ENCODE assay signal across 9 cellular contexts in genomic region chr17:78137392-78138203, GRCh38. TPM values are rescaled to one million over a fixed set of nuclear protein-coding genes. Genes with fewer than 3 reads are reported as not detected.
DNase-seq lines count a peak whose midpoint lies in the region; ATAC-seq and TF ChIP-seq lines count a peak whose summit lies in the region.
"Had no signal": no experiment of that assay in that cellular context is flagged by ENCODE, and none has a peak within 500 bp of the region (broad histone marks: within the 10 kb centered on the region; RNA-seq: fewer than 3 reads in every experiment).

No MANE protein-coding gene starts in this region.

- H3K4me3 Mint-ChIP-seq in activated CD4-positive, alpha-beta memory T cell treated with anti-CD3 and anti-CD28 coated beads for 36 hours: no peak overlapping the region

- DNase-seq in AG09319 (ENCODE audit: extremely low read depth, low read depth) (no peak), HFF-Myc (ENCODE audit: extremely low read depth, low read depth) (no peak), left ventricle myocardium superior (peak; percentile 34), NCI-H2227 treated with DMSO at 0.1 percent for 48 hours (lab: John Stamatoyannopoulos, UW) (no peak), gastrocnemius medialis (no peak)
- DNase-seq in activated CD4-positive, alpha-beta memory T cell treated with anti-CD3 and anti-CD28 coated beads for 36 hours: peak; percentile 64

- no peaks in the 10 kb centered on the region for H3K9me3 Mint-ChIP-seq in activated CD4-positive, alpha-beta memory T cell treated with anti-CD3 and anti-CD28 coated beads for 36 hours

- no peak overlapping the region for H3K4me3 ChIP-seq in HFF-Myc (replicated peaks; ENCODE audit: low read depth, low read length)
- H3K4me3 ChIP-seq in gastrocnemius medialis: no peak overlapping the region

- H3K9me3 ChIP-seq in gastrocnemius medialis: no peaks in the 10 kb centered on the region

- no peak for TF ChIP-seq POLR2A in gastrocnemius medialis (IDR thresholded peaks at IDR 0.05)

- no peaks in the 10 kb centered on the region for H3K36me3 ChIP-seq in gastrocnemius medialis

- H3K27ac ChIP-seq in gastrocnemius medialis: no peak overlapping the region

- peaks cover 70% of the 10 kb centered on the region for H3K36me3 Mint-ChIP-seq in activated CD4-positive, alpha-beta memory T cell treated with anti-CD3 and anti-CD28 coated beads for 36 hours

- POLR2A ChIA-PET in activated CD4-positive, alpha-beta memory T cell treated with anti-CD3 and anti-CD28 coated beads for 36 hours (lab: Charles Lee): interaction anchor here (1.5 to 1.8 kb wide), 2 partner anchors 12 to 39 kb away, joined by 5 read pairs; no protein-coding TSS in a partner anchor

- H3K4me1 Mint-ChIP-seq in activated CD4-positive, alpha-beta memory T cell treated with anti-CD3 and anti-CD28 coated beads for 36 hours (ENCODE audit: low read depth): peaks cover 75% of the 10 kb centered on the region

- TF ChIP-seq CTCF in AG09319 (IDR thresholded peaks at IDR 0.05; ENCODE audit: low read depth, low read length) (peak; percentile 19), HFF-Myc (IDR thresholded peaks at IDR 0.05; ENCODE audit: low read depth, low read length, missing control alignments) (peak; percentile 62), gastrocnemius medialis (IDR thresholded peaks at IDR 0.05 in 4 of 5, conservative IDR thresholded peaks at IDR 0.05 in 1 of 5) (peak in 1 of 5 experiments; percentile 13)

- intact Hi-C loops in activated CD4-positive, alpha-beta memory T cell treated with anti-CD3 and anti-CD28 coated beads for 36 hours (cut with micrococcal nuclease): no loop called here
- intact Hi-C loops in left ventricle myocardium superior (cut with micrococcal nuclease) (no loop called here), gastrocnemius medialis (cut with DNase I; ENCODE audit: low total_unique reads) (no loop called here)

- ATAC-seq in left ventricle myocardium superior (no peak), GM21737 (IDR thresholded peaks at IDR 0.05; ENCODE audit: unreplicated experiment) (no peak), GM21515 (IDR thresholded peaks at IDR 0.05; ENCODE audit: unreplicated experiment) (no peak), gastrocnemius medialis (no peak)
- ATAC-seq: right cardiac atrium had no signal

- in situ Hi-C loops in gastrocnemius medialis (cut with MboI; ENCODE audit: low sequenced_read_pairs in 4 of 4): no loop called here

- CTCF ChIA-PET in activated CD4-positive, alpha-beta memory T cell treated with anti-CD3 and anti-CD28 coated beads for 36 hours (lab: Charles Lee): interaction anchor here (0.7 to 6.6 kb wide), 15 partner anchors 14 to 118 kb away, joined by 3 to 99 read pairs (median 3); partner anchors contain the start of gene TMC6

- H3K27ac Mint-ChIP-seq in activated CD4-positive, alpha-beta memory T cell treated with anti-CD3 and anti-CD28 coated beads for 36 hours: peak overlapping the region; percentile 71

- H3K27me3 Mint-ChIP-seq in activated CD4-positive, alpha-beta memory T cell treated with anti-CD3 and anti-CD28 coated beads for 36 hours: no peaks in the 10 kb centered on the region

- H3K4me1 ChIP-seq in gastrocnemius medialis: peaks cover 0 to 5% of the 10 kb centered on the region in 2 donors

- H3K27me3 ChIP-seq in gastrocnemius medialis: no peaks in the 10 kb centered on the region

RNA-seq across cellular contexts. Expression of gene TMC8, which starts 7.0 kb away (rescaled TPM):
- 100 to 1,000 TPM; 134 to 140 TPM for total RNA-seq in activated CD4-positive, alpha-beta memory T cell treated with anti-CD3 and anti-CD28 coated beads for 36 hours
- total RNA-seq in left ventricle myocardium superior (1.5 TPM), gastrocnemius medialis (1 to 10 TPM in 1 of 4 donors, under 1 TPM in 2, not detected in 1; 0.18 to 1.6 (median 0.65) TPM)

RNA-seq across cellular contexts. Expression of gene C17orf99, which starts 8.6 kb away (rescaled TPM):
- total RNA-seq in activated CD4-positive, alpha-beta memory T cell treated with anti-CD3 and anti-CD28 coated beads for 36 hours: not detected
- total RNA-seq in left ventricle myocardium superior (not detected), gastrocnemius medialis (not detected)
- total RNA-seq: right cardiac atrium had no signal

RNA-seq across cellular contexts. Expression of gene TMC6, which starts 9.0 kb away (rescaled TPM):
- 100 to 1,000 TPM; 157 to 162 TPM for total RNA-seq in activated CD4-positive, alpha-beta memory T cell treated with anti-CD3 and anti-CD28 coated beads for 36 hours
- total RNA-seq in left ventricle myocardium superior: 69.2 TPM
- total RNA-seq in gastrocnemius medialis: 1 to 10 TPM in 3 of 4 donors, under 1 TPM in 1; 0.27 to 4.9 (median 2.6) TPM

RNA-seq across cellular contexts. Expression of gene SYNGR2, which starts 30.8 kb away (rescaled TPM):
- total RNA-seq in activated CD4-positive, alpha-beta memory T cell treated with anti-CD3 and anti-CD28 coated beads for 36 hours: 10 to 100 TPM; 79.2 to 87.7 TPM
- total RNA-seq in left ventricle myocardium superior: 120 TPM
- total RNA-seq in gastrocnemius medialis: 100 to 1,000 TPM; 104 to 218 (median 163) TPM

RNA-seq across cellular contexts. Expression of gene TK1, which starts 49.3 kb away (rescaled TPM):
- total RNA-seq in activated CD4-positive, alpha-beta memory T cell treated with anti-CD3 and anti-CD28 coated beads for 36 hours: 100 to 1,000 TPM; 188 to 193 TPM
- total RNA-seq in left ventricle myocardium superior (2.1 TPM), gastrocnemius medialis (1 to 10 TPM in 1 of 4 donors, under 1 TPM in 3; 0.22 to 2.1 (median 0.60) TPM)

Comparison
In these comparisons a context has a peak if more than half of its experiments do, and no peak if none do; other contexts are left out.
1. DNase-seq: peak in activated CD4-positive, alpha-beta memory T cell treated with anti-CD3 and anti-CD28 coated beads for 36 hours (single experiment) and left ventricle myocardium superior (single experiment); none in AG09319 (single experiment), HFF-Myc (single experiment), NCI-H2227 treated with DMSO at 0.1 percent for 48 hours (single experiment) and gastrocnemius medialis (0 of 2).
2. RNA of gene TMC8, which starts 7.0 kb away (total RNA-seq): 134 to 140 TPM in activated CD4-positive, alpha-beta memory T cell treated with anti-CD3 and anti-CD28 coated beads for 36 hours; 1.5 TPM in left ventricle myocardium superior (single experiment) and 0.18 to 1.6 TPM in gastrocnemius medialis; every median in the first group is over 10 times any median in the second.
3. RNA of gene TMC6, which starts 9.0 kb away (total RNA-seq): 157 to 162 TPM in activated CD4-positive, alpha-beta memory T cell treated with anti-CD3 and anti-CD28 coated beads for 36 hours and 69.2 TPM in left ventricle myocardium superior (single experiment); 0.27 to 4.9 TPM in gastrocnemius medialis; every median in the first group is over 10 times any median in the second.